In genomic region chr12:89363582-89363981, GRCh38 we compare ENCODE assay signal across 21 cellular contexts.
"Had no signal": no experiment of that assay in that cellular context is flagged by ENCODE, and none has a peak within 500 bp of the region (broad histone marks: within the 10 kb centered on the region; RNA-seq: fewer than 3 reads in every experiment).

No MANE protein-coding gene starts in this region.

- H3K9me3 ChIP-seq: pancreas, stomach, suprapubic skin, tibial nerve had no signal

- H3K27ac Mint-ChIP-seq: immature natural killer cell; nephron; stimulated activated memory B cell treated with anti-CD40 and anti-IgM and Interleukin-4, amounts not matched to agents 10 μg/mL and 1 μg/mL and 100 μg/mL, for 72 hours; WTC11 had no signal

- H3K9me3 Mint-ChIP-seq: brain; immature natural killer cell; nephron; stimulated activated memory B cell treated with anti-CD40 and anti-IgM and Interleukin-4, amounts not matched to agents 10 μg/mL and 1 μg/mL and 100 μg/mL, for 72 hours; WTC11 had no signal

- H3K4me1 Mint-ChIP-seq: immature natural killer cell; nephron; stimulated activated memory B cell treated with anti-CD40 and anti-IgM and Interleukin-4, amounts not matched to agents 10 μg/mL and 1 μg/mL and 100 μg/mL, for 72 hours had no signal

- H3K27me3 Mint-ChIP-seq: stimulated activated memory B cell treated with anti-CD40 and anti-IgM and Interleukin-4, amounts not matched to agents 10 μg/mL and 1 μg/mL and 100 μg/mL, for 72 hours had no signal

- H3K4me3 Mint-ChIP-seq: brain; immature natural killer cell; nephron; stimulated activated memory B cell treated with anti-CD40 and anti-IgM and Interleukin-4, amounts not matched to agents 10 μg/mL and 1 μg/mL and 100 μg/mL, for 72 hours; WTC11 had no signal

- H3K4me1 ChIP-seq: pancreas, suprapubic skin had no signal

- H3K27me3 ChIP-seq: foreskin keratinocyte, hepatocyte, pancreas, stomach, suprapubic skin, tibial nerve had no signal

- H3K4me3 ChIP-seq: hepatocyte, pancreas, stomach, suprapubic skin, tibial nerve had no signal

- DNase-seq: activated gamma-delta T cell; activated naive CD4-positive, alpha-beta T cell treated with anti-CD3 and anti-CD28 coated beads, Interleukin-2, amount 50 U/mL, for 16 hours; activated T-cell treated with anti-CD3 and anti-CD28 coated beads, Interleukin-2, amount 50 U/mL, for 48 hours; aorta; central memory CD4-positive, alpha-beta T cell; dermis blood vessel endothelial cell; effector CD8-positive, alpha-beta T cell; immature natural killer cell; pancreas; stimulated activated CD4-positive, alpha-beta T cell treated with anti-CD3 and anti-CD28 coated beads, Interleukin-2, amount 100 ng/mL, for 24 hours; stomach; T-helper 9 cell had no signal

- ATAC-seq: pancreas; sciatic nerve; stimulated activated memory B cell treated with anti-CD40 and anti-IgM and Interleukin-4, amounts not matched to agents 10 μg/mL and 1 μg/mL and 100 μg/mL, for 72 hours; WTC11 had no signal

- H3K36me3 Mint-ChIP-seq: stimulated activated memory B cell treated with anti-CD40 and anti-IgM and Interleukin-4, amounts not matched to agents 10 μg/mL and 1 μg/mL and 100 μg/mL, for 72 hours; WTC11 had no signal

- H3K27ac ChIP-seq: foreskin keratinocyte, pancreas, stomach, suprapubic skin, tibial nerve had no signal

- H3K36me3 ChIP-seq: pancreas, suprapubic skin had no signal
